25 cellular contexts compared by ENCODE assay signal in genomic region chr12:72511493-72511892, GRCh38.
DNase-seq lines count a peak whose midpoint lies in the region; ATAC-seq and TF ChIP-seq lines count a peak whose summit lies in the region.
"Had no signal": no experiment of that assay in that cellular context is flagged by ENCODE, and none has a peak within 500 bp of the region (broad histone marks: within the 10 kb centered on the region; RNA-seq: fewer than 3 reads in every experiment).

No MANE protein-coding gene starts in this region.

- peak overlapping the region; percentile 35 for H3K4me2 ChIP-seq in fibroblast of lung (ENCODE audit: extremely low read depth, insufficient read depth, low read length)
- H3K4me2 ChIP-seq: BLaER1 treated with 17β-estradiol and CSF1 and Interleukin-3, amounts not matched to agents 10 nM and 100 nM had no signal

- POLR2A ChIA-PET in activated CD4-positive, alpha-beta memory T cell treated with anti-CD3 and anti-CD28 coated beads for 36 hours (lab: Charles Lee), result no interaction called here

- H3K9ac ChIP-seq in SK-N-MC (ENCODE audit: insufficient read length) (peak overlapping the region; percentile 5), fibroblast of lung (ENCODE audit: insufficient read depth, low read length) (no peak overlapping the region)
- H3K9ac ChIP-seq: BLaER1 treated with 17β-estradiol and CSF1 and Interleukin-3, amounts not matched to agents 10 nM and 100 nM had no signal

- H3K4me3 Mint-ChIP-seq in activated CD4-positive, alpha-beta memory T cell treated with anti-CD3 and anti-CD28 coated beads for 36 hours, result no peak overlapping the region
- H3K4me3 Mint-ChIP-seq: activated naive CD8-positive, alpha-beta T cell; effector memory CD8-positive, alpha-beta T cell had no signal

- no peaks in the 10 kb centered on the region for H3K27me3 Mint-ChIP-seq in activated CD4-positive, alpha-beta memory T cell treated with anti-CD3 and anti-CD28 coated beads for 36 hours
- H3K27me3 Mint-ChIP-seq: activated naive CD8-positive, alpha-beta T cell; effector memory CD8-positive, alpha-beta T cell had no signal

- no peaks in the 10 kb centered on the region for H4K20me1 ChIP-seq in fibroblast of lung (ENCODE audit: control insufficient read depth, extremely low read depth, insufficient read depth, low read length)
- H4K20me1 ChIP-seq: BLaER1 treated with 17β-estradiol and CSF1 and Interleukin-3, amounts not matched to agents 10 nM and 100 nM had no signal

- TF ChIP-seq CTCF in fibroblast of lung (conservative IDR thresholded peaks at IDR 0.05 in 1 of 2, IDR thresholded peaks at IDR 0.05 in 1 of 2; ENCODE audit: low read depth in 1 of 2, low read length in 2 of 2), result no peak
- no peak for TF ChIP-seq CTCF in thoracic aorta (IDR thresholded peaks at IDR 0.05)
- no peak for TF ChIP-seq CTCF in GM13977 (IDR thresholded peaks at IDR 0.05; ENCODE audit: extremely low read depth, insufficient read depth, missing control alignments)

- ATAC-seq in thoracic aorta (ENCODE audit: insufficient number of reproducible peaks, low FRiP score, low read depth), result no peak
- ATAC-seq: effector memory CD8-positive, alpha-beta T cell had no signal

- no peaks in the 10 kb centered on the region for H3K36me3 Mint-ChIP-seq in activated CD4-positive, alpha-beta memory T cell treated with anti-CD3 and anti-CD28 coated beads for 36 hours
- H3K36me3 Mint-ChIP-seq: activated naive CD8-positive, alpha-beta T cell had no signal

- H3K27ac Mint-ChIP-seq in activated CD4-positive, alpha-beta memory T cell treated with anti-CD3 and anti-CD28 coated beads for 36 hours, result no peak overlapping the region
- H3K27ac Mint-ChIP-seq: activated naive CD8-positive, alpha-beta T cell; effector memory CD8-positive, alpha-beta T cell had no signal

- CTCF ChIA-PET in activated CD4-positive, alpha-beta memory T cell treated with anti-CD3 and anti-CD28 coated beads for 36 hours (lab: Charles Lee), result no interaction called here

- no peaks in the 10 kb centered on the region for H3K4me1 ChIP-seq in fibroblast of lung (ENCODE audit: control insufficient read depth, extremely low read depth, insufficient read depth, low read length)
- H3K4me1 ChIP-seq in mesodermal cell (ENCODE audit: control insufficient read depth, insufficient read depth, low read length, poor library complexity, severe bottlenecking), result no peaks in the 10 kb centered on the region
- peaks cover 0 to 8% of the 10 kb centered on the region in 2 donors for H3K4me1 ChIP-seq in thoracic aorta (ENCODE audit: control insufficient read depth in 1 of 2, low read depth in 2 of 2)
- H3K4me1 ChIP-seq: Caco-2, SJCRH30, upper lobe of left lung had no signal

- H2AFZ ChIP-seq in fibroblast of lung (ENCODE audit: low read length), result no peak overlapping the region

- H3K9me3 ChIP-seq in SK-N-MC (ENCODE audit: low read depth, low read length), result no peaks in the 10 kb centered on the region
- no peaks in the 10 kb centered on the region for H3K9me3 ChIP-seq in fibroblast of lung (ENCODE audit: control insufficient read depth, insufficient read depth, low read depth, low read length)
- no peaks in the 10 kb centered on the region for H3K9me3 ChIP-seq in mesodermal cell (ENCODE audit: control insufficient read depth, low read length)
- H3K9me3 ChIP-seq in thoracic aorta, result no peaks in the 10 kb centered on the region
- H3K9me3 ChIP-seq: Caco-2, SJCRH30, upper lobe of left lung had no signal

- peaks cover 4% of the 10 kb centered on the region for H3K9me3 Mint-ChIP-seq in activated CD4-positive, alpha-beta memory T cell treated with anti-CD3 and anti-CD28 coated beads for 36 hours

- intact Hi-C loops in activated CD4-positive, alpha-beta memory T cell treated with anti-CD3 and anti-CD28 coated beads for 36 hours (cut with micrococcal nuclease), result no loop called here

- no CpG with 5 or more reads among the region's 2 CpGs for WGBS in mesodermal cell (ENCODE audit: insufficient coverage in 2 of 2), 2 experiments

- H3K4me1 Mint-ChIP-seq in activated CD4-positive, alpha-beta memory T cell treated with anti-CD3 and anti-CD28 coated beads for 36 hours (ENCODE audit: low read depth), result no peaks in the 10 kb centered on the region

- in situ Hi-C loops in GM13977 (cut with MboI; ENCODE audit: low pct_unique_long_range_greater_than_20kb, low sequenced_read_pairs, unreplicated experiment), result no loop called here

- DNase-seq in SK-N-MC (ENCODE audit: low read depth, low spot score) (no peak), fibroblast of lung (ENCODE audit: low read depth in 2 of 2) (peak; percentile 24 to 49), thoracic aorta (ENCODE audit: low spot score) (no peak), NCI-H1417 treated with DMSO at 0.1 percent for 48 hours (lab: John Stamatoyannopoulos, UW) (no peak), GM13977 (ENCODE audit: low spot score) (no peak)
- no peak for DNase-seq in activated CD4-positive, alpha-beta memory T cell treated with anti-CD3 and anti-CD28 coated beads for 36 hours
- DNase-seq: activated CD4-positive, alpha-beta T cell treated with anti-CD3 and anti-CD28 coated beads for 48 hours; activated CD8-positive, alpha-beta memory T cell treated with anti-CD3 and anti-CD28 coated beads for 24 hours; activated effector memory CD4-positive, alpha-beta T cell treated with Interleukin-2 at 50 U/mL for 16 hours; activated T-cell treated with anti-CD3 and anti-CD28 coated beads, Interleukin-2, amount 50 U/mL, for 1 hour; anterior cingulate cortex; Caco-2; DND-41; effector memory CD8-positive, alpha-beta T cell; GOT3; NCI-H82; SJCRH30; stimulated activated CD4-positive, alpha-beta T cell treated with anti-CD3 and anti-CD28 coated beads, Interleukin-4, amount 100 ng/mL, for 24 hours; upper lobe of left lung had no signal

- H3K79me2 ChIP-seq in fibroblast of lung (ENCODE audit: control insufficient read depth, insufficient read depth, low read length), result no peaks in the 10 kb centered on the region

- H3K27me3 ChIP-seq in fibroblast of lung (ENCODE audit: control insufficient read depth, insufficient read depth, low read length) (no peaks in the 10 kb centered on the region), thoracic aorta (replicated peaks; ENCODE audit: insufficient read depth) (no peaks in the 10 kb centered on the region)
- H3K27me3 ChIP-seq: BLaER1 treated with 17β-estradiol and CSF1 and Interleukin-3, amounts not matched to agents 10 nM and 100 nM; cardiac muscle cell; neutrophil; SJCRH30; upper lobe of left lung had no signal

- H3K36me3 ChIP-seq in SK-N-MC (ENCODE audit: insufficient read depth, low read length), result 0 out of 2 replicates have a peak, but pooled peaks cover 5% of the 10 kb centered on the region
- H3K36me3 ChIP-seq in fibroblast of lung (ENCODE audit: control insufficient read depth, insufficient read depth, low read length), result no peaks in the 10 kb centered on the region
- no peaks in the 10 kb centered on the region for H3K36me3 ChIP-seq in mesodermal cell (ENCODE audit: control insufficient read depth, insufficient read depth, low read length)
- no peaks in the 10 kb centered on the region for H3K36me3 ChIP-seq in thoracic aorta
- H3K36me3 ChIP-seq: BLaER1 treated with 17β-estradiol and CSF1 and Interleukin-3, amounts not matched to agents 10 nM and 100 nM; cardiac muscle cell; neutrophil; SJCRH30; upper lobe of left lung had no signal

- H3K4me3 ChIP-seq in SK-N-MC (peak overlapping the region; percentile 23; the same call in 1 of the 2 replicates), fibroblast of lung (replicated peaks in 1 of 4; ENCODE audit: control extremely low read depth in 1 of 4, insufficient read depth in 1 of 4, low read depth in 3 of 4, low read length in 4 of 4) (peak overlapping the region in 2 of 4 experiments; percentile 1 to 3), mesodermal cell (ENCODE audit: extremely low read depth, insufficient read depth, low read length, poor library complexity, severe bottlenecking) (no peak overlapping the region), thoracic aorta (peak overlapping the region; percentile 20)
- H3K4me3 ChIP-seq: BLaER1 treated with 17β-estradiol and CSF1 and Interleukin-3, amounts not matched to agents 10 nM and 100 nM; cardiac muscle cell; coronary artery; SJCRH30; upper lobe of left lung had no signal

- H3K27ac ChIP-seq in SK-N-MC (peak overlapping the region; percentile 20; the same call in 1 of the 2 replicates), fibroblast of lung (ENCODE audit: insufficient read depth, low read length) (no peak overlapping the region), mesodermal cell (ENCODE audit: low read depth, low read length, severe bottlenecking) (peak overlapping the region; percentile 71), thoracic aorta (no peak overlapping the region)
- H3K27ac ChIP-seq: BLaER1 treated with 17β-estradiol and CSF1 and Interleukin-3, amounts not matched to agents 10 nM and 100 nM; cardiac muscle cell; coronary artery; neutrophil; SJCRH30; upper lobe of left lung had no signal

Comparison
In these comparisons a context has a peak if more than half of its experiments do, and no peak if none do; other contexts are left out.
1. DNase-seq: peak in fibroblast of lung (2 of 2); none in SK-N-MC (single experiment), thoracic aorta (single experiment), activated CD4-positive, alpha-beta memory T cell treated with anti-CD3 and anti-CD28 coated beads for 36 hours (single experiment), NCI-H1417 treated with DMSO at 0.1 percent for 48 hours (single experiment) and GM13977 (single experiment).
2. H3K27ac ChIP-seq: peak in SK-N-MC (single experiment) and mesodermal cell (single experiment); none in fibroblast of lung (single experiment) and thoracic aorta (0 of 2).